Comparison of ENCODE assay signal across 13 cellular contexts in the genomic region with DNA sequence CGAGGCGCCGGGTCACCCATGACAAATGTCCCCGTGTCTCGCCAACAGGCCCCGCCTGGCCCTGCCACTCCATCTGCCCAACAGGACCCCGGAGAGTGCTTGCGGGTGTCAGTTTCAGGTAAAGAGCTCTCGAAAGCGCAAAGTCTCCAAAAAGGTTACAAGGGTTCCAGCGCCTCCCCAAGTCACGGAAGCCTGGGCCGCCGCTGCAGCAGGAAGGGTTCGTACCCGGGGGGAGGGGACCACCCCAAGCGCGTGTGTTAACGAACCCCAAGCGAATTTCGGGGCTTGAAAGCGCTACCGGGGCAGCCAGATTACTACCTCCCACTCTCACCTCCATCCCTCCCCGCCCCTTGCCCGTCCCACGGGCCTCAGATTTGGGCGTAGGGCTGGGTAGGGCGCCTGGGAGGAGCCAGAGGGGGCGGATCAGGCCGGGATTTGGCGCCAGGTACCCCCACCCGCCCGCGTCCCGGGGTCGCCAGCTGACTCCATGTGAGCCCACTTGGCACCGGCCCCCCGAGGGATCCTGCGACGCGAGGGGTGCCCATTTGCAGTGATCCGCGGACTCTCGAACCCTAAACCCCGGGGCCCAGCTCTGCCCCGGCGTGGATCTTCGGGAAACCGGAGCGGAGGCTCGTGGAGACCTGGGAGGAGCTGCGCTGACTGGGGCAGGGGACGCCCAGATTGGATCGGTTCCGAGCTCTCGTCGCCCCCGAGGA.
DNase-seq lines count a peak whose midpoint lies in the region; ATAC-seq and TF ChIP-seq lines count a peak whose summit lies in the region.
"Had no signal": no experiment of that assay in that cellular context is flagged by ENCODE, and none has a peak within 500 bp of the region (broad histone marks: within the 10 kb centered on the region; RNA-seq: fewer than 3 reads in every experiment).

No MANE protein-coding gene starts in this region.

- ATAC-seq in upper lobe of left lung (ENCODE audit: low FRiP score in 2 of 2) = peak; percentile 18 to 19
- ATAC-seq: activated T-cell treated with anti-CD3 and anti-CD28 coated beads, Interleukin-2, amount 50 U/mL, for 72 hours; natural killer cell had no signal

- CTCF ChIA-PET in MCF 10A (lab: Yijun Ruan, JAX) = interaction anchor here (0.6 kb wide), 1 partner anchor 1339 kb away, joined by 4 read pairs; no protein-coding TSS in a partner anchor

- no peaks in the 10 kb centered on the region for H3K9me3 Mint-ChIP-seq in MCF 10A (ENCODE audit: unreplicated experiment)
- H3K9me3 Mint-ChIP-seq in CD14-positive monocyte = peaks cover 0 to 17% (median 7%) of the 10 kb centered on the region in 7 donors
- H3K9me3 Mint-ChIP-seq: activated T-cell treated with anti-CD3 and anti-CD28 coated beads, Interleukin-2, amount 50 U/mL, for 72 hours; natural killer cell had no signal

- intact Hi-C loops in breast epithelium (cut with DNase I; ENCODE audit: low total_unique reads) = no loop called here
- intact Hi-C loops in MCF 10A (cut with micrococcal nuclease) = no loop called here
- intact Hi-C loops in CD14-positive monocyte (cut with micrococcal nuclease) = no loop called here

- H4K20me1 ChIP-seq in fibroblast of lung (ENCODE audit: control insufficient read depth, extremely low read depth, insufficient read depth, low read length) = no peaks in the 10 kb centered on the region

- no peak overlapping the region for H3K27ac ChIP-seq in breast epithelium
- no peak overlapping the region for H3K27ac ChIP-seq in fibroblast of lung (ENCODE audit: insufficient read depth, low read length)
- no peak overlapping the region for H3K27ac ChIP-seq in upper lobe of left lung

- 5 to 6% methylated on average over 18 to 37 of the region's 58 CpGs for WGBS in upper lobe of left lung, 2 donors

- H2AFZ ChIP-seq in fibroblast of lung (ENCODE audit: low read length) (peak overlapping the region; percentile 64), neuron (ENCODE audit: low read depth, low read length) (peak overlapping the region; percentile 66)

- TF ChIP-seq CTCF in breast epithelium (IDR thresholded peaks at IDR 0.05) = no peak
- no peak for TF ChIP-seq CTCF in MCF 10A (IDR thresholded peaks at IDR 0.05; ENCODE audit: unreplicated experiment)
- no peak for TF ChIP-seq CTCF in fibroblast of lung (conservative IDR thresholded peaks at IDR 0.05 in 1 of 2, IDR thresholded peaks at IDR 0.05 in 1 of 2; ENCODE audit: low read depth in 1 of 2, low read length in 2 of 2)
- TF ChIP-seq CTCF in upper lobe of left lung (IDR thresholded peaks at IDR 0.05) = no peak
- TF ChIP-seq CTCF in CD14-positive monocyte (IDR thresholded peaks at IDR 0.05) = no peak

- H3K4me1 ChIP-seq in breast epithelium = peaks cover 0 to 5% of the 10 kb centered on the region in 2 donors
- no peaks in the 10 kb centered on the region for H3K4me1 ChIP-seq in fibroblast of lung (ENCODE audit: control insufficient read depth, extremely low read depth, insufficient read depth, low read length)
- H3K4me1 ChIP-seq in neuron (ENCODE audit: insufficient read depth, low read length) = peaks cover 64% of the 10 kb centered on the region
- H3K4me1 ChIP-seq in upper lobe of left lung = peaks cover 6 to 18% (median 9%) of the 10 kb centered on the region in 4 donors

- H3K4me3 ChIP-seq in breast epithelium (peak overlapping the region; percentile 24 to 55 (median 29)), fibroblast of lung (replicated peaks in 1 of 4; ENCODE audit: control extremely low read depth in 1 of 4, insufficient read depth in 1 of 4, low read depth in 3 of 4, low read length in 4 of 4) (peak overlapping the region; percentile 21 to 48 (median 30)), neuron (ENCODE audit: low read length) (peak overlapping the region; percentile 41), upper lobe of left lung (peak overlapping the region in 2 of 4 donors; percentile 19 to 26)

- POLR2A ChIA-PET in MCF 10A (lab: Yijun Ruan, JAX) = no interaction called here

- peaks cover 94% of the 10 kb centered on the region for H3K27me3 Mint-ChIP-seq in MCF 10A (ENCODE audit: insufficient read depth, unreplicated experiment)
- H3K27me3 Mint-ChIP-seq in CD14-positive monocyte (ENCODE audit: low read depth in 3 of 3) = peaks cover 89 to 94% (median 91%) of the 10 kb centered on the region in 3 donors

- H3K9me3 ChIP-seq in breast epithelium (no peaks in the 10 kb centered on the region), fibroblast of lung (ENCODE audit: control insufficient read depth, insufficient read depth, low read depth, low read length) (no peaks in the 10 kb centered on the region), neuron (ENCODE audit: low read length) (no peaks in the 10 kb centered on the region), upper lobe of left lung (no peaks in the 10 kb centered on the region)

- H3K4me1 Mint-ChIP-seq in MCF 10A (ENCODE audit: insufficient read depth, unreplicated experiment) (no peaks in the 10 kb centered on the region), CD14-positive monocyte (no peaks in the 10 kb centered on the region)
- H3K4me1 Mint-ChIP-seq: natural killer cell had no signal

- H3K27ac Mint-ChIP-seq in MCF 10A (ENCODE audit: low read depth, unreplicated experiment) (no peak overlapping the region), CD14-positive monocyte (no peak overlapping the region)
- H3K27ac Mint-ChIP-seq: natural killer cell had no signal

- H3K27me3 ChIP-seq in breast epithelium (peaks cover 0 to 97% of the 10 kb centered on the region in 2 donors), fibroblast of lung (ENCODE audit: control insufficient read depth, insufficient read depth, low read length) (peaks cover 41% of the 10 kb centered on the region), neuron (ENCODE audit: insufficient read depth, low read length) (peaks cover 73% of the 10 kb centered on the region), upper lobe of left lung (peaks cover 0 to 50% (median 22%) of the 10 kb centered on the region in 4 donors)

- H3K36me3 ChIP-seq in breast epithelium (no peaks in the 10 kb centered on the region), fibroblast of lung (ENCODE audit: control insufficient read depth, insufficient read depth, low read length) (no peaks in the 10 kb centered on the region), neuron (ENCODE audit: insufficient read depth, low read length) (no peaks in the 10 kb centered on the region), upper lobe of left lung (no peaks in the 10 kb centered on the region)

- BruUV-seq in MCF 10A (replicated peaks; lab: Mats Ljungman, UMichigan) = no TSS peak

- H3K4me3 Mint-ChIP-seq in MCF 10A (ENCODE audit: unreplicated experiment) (no peak overlapping the region), CD14-positive monocyte (peak overlapping the region in 1 of 2 donors; percentile 69)
- H3K4me3 Mint-ChIP-seq: activated T-cell treated with anti-CD3 and anti-CD28 coated beads, Interleukin-2, amount 50 U/mL, for 72 hours; natural killer cell had no signal

- no peak overlapping the region for H3K9ac ChIP-seq in fibroblast of lung (ENCODE audit: insufficient read depth, low read length)

- peak overlapping the region; percentile 79 for H3K4me2 ChIP-seq in fibroblast of lung (ENCODE audit: extremely low read depth, insufficient read depth, low read length)

- H3K36me3 Mint-ChIP-seq in MCF 10A (ENCODE audit: insufficient read depth, unreplicated experiment) (no peaks in the 10 kb centered on the region), CD14-positive monocyte (no peaks in the 10 kb centered on the region)
- H3K36me3 Mint-ChIP-seq: natural killer cell had no signal

- TF ChIP-seq POLR2A in breast epithelium (IDR thresholded peaks at IDR 0.05) = no peak
- no peak for TF ChIP-seq POLR2A in upper lobe of left lung (IDR thresholded peaks at IDR 0.05)

- DNase-seq in breast epithelium (ENCODE audit: low spot score in 2 of 2) (no peak), MCF 10A (ENCODE audit: unreplicated experiment) (no peak), fibroblast of lung (ENCODE audit: low read depth in 2 of 2) (no peak), upper lobe of left lung (peak in 1 of 2 donors; percentile 77), NCI-H1436 (lab: John Stamatoyannopoulos, UW) (no peak), CD14-positive monocyte (ENCODE audit: low spot score) (no peak)
- no peak for DNase-seq in activated CD4-positive, alpha-beta T cell treated with anti-CD3 and anti-CD28 coated beads for 4 hours
- DNase-seq: activated T-cell treated with anti-CD3 and anti-CD28 coated beads, Interleukin-2, amount 50 U/mL, for 72 hours; glutamatergic neuron; natural killer cell; NCI-H510A; SHP77 treated with DMSO at 0.1 percent for 48 hours had no signal

- no peak for TF ChIP-seq EP300 in upper lobe of left lung (IDR thresholded peaks at IDR 0.05)

- H3K79me2 ChIP-seq in fibroblast of lung (ENCODE audit: control insufficient read depth, insufficient read depth, low read length) = no peaks in the 10 kb centered on the region
